ENCODE assay signal across 1 cellular context in genomic region chr14:37594238-37594915, GRCh38.
TF ChIP-seq lines count a peak whose summit lies in the region.

No MANE protein-coding gene starts in this region.

TF ChIP-seq in HepG2, 621 proteins besides CTCF, POLR2A, EP300 and RAD21 (continued from another document and continues in another):
- TF ChIP-seq AHDC1 (CRISPR knock-in tag; IDR thresholded peaks at IDR 0.05; ENCODE audit: borderline replicate concordance) (peak; percentile 58; the same call in 1 of the 2 replicates), CBX2 (IDR thresholded peaks at IDR 0.05; ENCODE audit: low read depth, low read length) (no peak), CBX2 (CRISPR knock-in tag; IDR thresholded peaks at IDR 0.05; ENCODE audit: low read depth) (no peak), ZFYVE20 (CRISPR knock-in tag; IDR thresholded peaks at IDR 0.05; ENCODE audit: borderline replicate concordance, low read depth) (no peak), ERF (CRISPR knock-in tag; IDR thresholded peaks at IDR 0.05) (peak; percentile 82; the same call in 1 of the 2 replicates), TBL1XR1 (IDR thresholded peaks at IDR 0.05; ENCODE audit: borderline replicate concordance, low read length, partially characterized antibody) (no peak), RARG (CRISPR knock-in tag; IDR thresholded peaks at IDR 0.05; ENCODE audit: low read depth) (no peak; the same call in 1 of the 2 replicates), KLF12 (CRISPR knock-in tag; IDR thresholded peaks at IDR 0.05; ENCODE audit: borderline replicate concordance) (peak; percentile 81), ZNF605 (CRISPR knock-in tag; IDR thresholded peaks at IDR 0.05) (peak; percentile 76; the same call in 1 of the 2 replicates), MAFF (IDR thresholded peaks at IDR 0.05; ENCODE audit: low read depth, low read length) (no peak), ZGPAT (CRISPR knock-in tag; IDR thresholded peaks at IDR 0.05) (peak; percentile 89), ZNF232 (CRISPR knock-in tag; IDR thresholded peaks at IDR 0.05; ENCODE audit: borderline replicate concordance) (peak; percentile 53; the same call in 1 of the 2 replicates), GLI4 (CRISPR knock-in tag; IDR thresholded peaks at IDR 0.05; ENCODE audit: borderline replicate concordance) (peak; percentile 92; the same call in 1 of the 2 replicates), HNF4G (IDR thresholded peaks at IDR 0.05; ENCODE audit: borderline replicate concordance, low read depth, low read length) (no peak), HNF4G (CRISPR knock-in tag; IDR thresholded peaks at IDR 0.05; ENCODE audit: borderline replicate concordance, low read depth) (no peak), KLF6 (CRISPR knock-in tag; IDR thresholded peaks at IDR 0.05) (peak; percentile 18; the same call in 1 of the 2 replicates), AHR (CRISPR knock-in tag; IDR thresholded peaks at IDR 0.05) (peak; percentile 62), ARHGAP35 (CRISPR knock-in tag; IDR thresholded peaks at IDR 0.05; ENCODE audit: borderline replicate concordance) (0 out of 2 replicates have a peak, but pooled peaks have one; percentile 62), SIX4 (CRISPR knock-in tag; IDR thresholded peaks at IDR 0.05) (no peak; the same call in 1 of the 2 replicates), ZNF570 (CRISPR knock-in tag; IDR thresholded peaks at IDR 0.05; ENCODE audit: borderline replicate concordance) (no peak), RORA (CRISPR knock-in tag; IDR thresholded peaks at IDR 0.05) (no peak), ZNF224 (CRISPR knock-in tag; IDR thresholded peaks at IDR 0.05) (peak; percentile 81; the same call in 1 of the 2 replicates), SCMH1 (CRISPR knock-in tag; IDR thresholded peaks at IDR 0.05; ENCODE audit: borderline replicate concordance) (no peak), ZNF234 (CRISPR knock-in tag; conservative IDR thresholded peaks at IDR 0.05) (peak; percentile 96; the same call in 1 of the 2 replicates), IRF2 (CRISPR knock-in tag; IDR thresholded peaks at IDR 0.05) (peak; percentile 71; the same call in 1 of the 2 replicates), ZNF672 (CRISPR knock-in tag; IDR thresholded peaks at IDR 0.05) (no peak), JARID2 (CRISPR knock-in tag; IDR thresholded peaks at IDR 0.05; ENCODE audit: insufficient replicate concordance) (peak; percentile 32), GPBP1L1 (CRISPR knock-in tag; IDR thresholded peaks at IDR 0.05) (no peak), NCOR1 (IDR thresholded peaks at IDR 0.05; ENCODE audit: borderline replicate concordance, low read length) (no peak), ATF7-NPFF (CRISPR knock-in tag; IDR thresholded peaks at IDR 0.05; ENCODE audit: low read depth) (peak; percentile 25; the same call in 1 of the 2 replicates), GTF3A (CRISPR knock-in tag; conservative IDR thresholded peaks at IDR 0.05) (no peak), ZNF383 (CRISPR knock-in tag; IDR thresholded peaks at IDR 0.05; ENCODE audit: borderline replicate concordance) (no peak), TEF (CRISPR knock-in tag; IDR thresholded peaks at IDR 0.05) (no peak), DDIT3 (CRISPR knock-in tag; IDR thresholded peaks at IDR 0.05) (no peak), ZNF614 (CRISPR knock-in tag; IDR thresholded peaks at IDR 0.05; ENCODE audit: borderline replicate concordance) (no peak), PCBP1 (IDR thresholded peaks at IDR 0.05; ENCODE audit: borderline replicate concordance, low read depth, low read length) (no peak), ZSCAN29 (CRISPR knock-in tag; conservative IDR thresholded peaks at IDR 0.05) (peak; percentile 36), MAZ (IDR thresholded peaks at IDR 0.05; ENCODE audit: borderline replicate concordance, low read depth, low read length) (no peak), MAZ (CRISPR knock-in tag; IDR thresholded peaks at IDR 0.05; ENCODE audit: low read depth) (no peak), ZNF710 (CRISPR knock-in tag; IDR thresholded peaks at IDR 0.05; ENCODE audit: borderline replicate concordance) (peak; percentile 77; the same call in 1 of the 2 replicates), ZNF230 (CRISPR knock-in tag; IDR thresholded peaks at IDR 0.05) (peak; percentile 90; the same call in 1 of the 2 replicates), MLX (CRISPR knock-in tag; IDR thresholded peaks at IDR 0.05) (no peak; the same call in 1 of the 2 replicates), PHF21A (CRISPR knock-in tag; IDR thresholded peaks at IDR 0.05) (peak; percentile 81; the same call in 1 of the 2 replicates), KDM3A (CRISPR knock-in tag; IDR thresholded peaks at IDR 0.05; ENCODE audit: low read depth) (no peak), NCOA2 (CRISPR knock-in tag; IDR thresholded peaks at IDR 0.05) (no peak; the same call in 1 of the 2 replicates), ZNF362 (CRISPR knock-in tag; IDR thresholded peaks at IDR 0.05; ENCODE audit: borderline replicate concordance) (no peak), SNAPC5 (CRISPR knock-in tag; IDR thresholded peaks at IDR 0.05; ENCODE audit: borderline replicate concordance) (peak; percentile 90; the same call in 1 of the 2 replicates), ATF4 (CRISPR knock-in tag; IDR thresholded peaks at IDR 0.05) (no peak), ZNF333 (CRISPR knock-in tag; IDR thresholded peaks at IDR 0.05; ENCODE audit: borderline replicate concordance) (0 out of 2 replicates have a peak, but pooled peaks have one; percentile 50)
